Comparison of ENCODE assay signal across 13 cellular contexts in the genomic region with DNA sequence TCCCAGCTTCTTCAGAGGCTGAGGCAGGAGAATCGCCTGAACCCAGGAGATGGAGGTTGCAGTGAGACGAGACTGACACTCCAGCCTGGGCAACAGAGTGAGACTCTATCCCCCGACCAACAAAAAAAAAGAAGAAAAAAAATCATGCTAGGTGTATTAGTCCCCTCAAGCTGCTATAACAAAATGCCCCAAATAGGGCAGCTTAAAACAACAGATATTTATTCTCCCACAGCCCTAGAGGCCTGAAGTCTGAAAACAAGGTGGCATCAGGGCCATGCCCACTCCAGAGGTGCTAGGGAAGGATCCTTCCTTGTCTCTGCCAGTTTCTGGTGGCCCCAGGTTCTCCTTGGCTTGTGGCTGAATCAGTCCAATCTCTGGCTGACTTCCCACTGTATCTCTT. TPM values are rescaled to one million over a fixed set of nuclear protein-coding genes. Genes with fewer than 3 reads are reported as not detected.
DNase-seq lines count a peak whose midpoint lies in the region; ATAC-seq and TF ChIP-seq lines count a peak whose summit lies in the region.
"Had no signal": no experiment of that assay in that cellular context is flagged by ENCODE, and none has a peak within 500 bp of the region (broad histone marks: within the 10 kb centered on the region; RNA-seq: fewer than 3 reads in every experiment).

No MANE protein-coding gene starts in this region.

- H3K4me3 ChIP-seq in PC-3 (ENCODE audit: low read length) (no peak overlapping the region), epithelial cell of esophagus (ENCODE audit: low read length) (no peak overlapping the region), sigmoid colon (no peak overlapping the region)
- H3K4me3 ChIP-seq: BLaER1 treated with 17β-estradiol and CSF1 and Interleukin-3, amounts not matched to agents 10 nM and 100 nM had no signal

- CTCF ChIA-PET in PC-3 (lab: Charles Lee): no interaction called here

- DNase-seq in HFFc6 (peak; percentile 18), PC-3 (peak; percentile 22), epithelial cell of esophagus (ENCODE audit: low read depth) (peak; percentile 21), sigmoid colon (no peak), OCI-M2 (lab: John Stamatoyannopoulos, UW; ENCODE audit: unreplicated experiment) (no peak), substantia nigra (lab: John Stamatoyannopoulos, UW) (no peak), GM13976 (ENCODE audit: low spot score) (no peak)
- DNase-seq: ACHN; CD4-positive, CD25-positive, alpha-beta regulatory T cell; DMS53; GF-D8; H7 had no signal

- no peaks in the 10 kb centered on the region for H3F3A ChIP-seq in PC-3 (ENCODE audit: low read length, unreplicated experiment)

- H3K4me3 Mint-ChIP-seq in HFFc6: no peak overlapping the region

- no peak for TF ChIP-seq POLR2A in sigmoid colon (IDR thresholded peaks at IDR 0.05)

- no peak overlapping the region for H3K27ac Mint-ChIP-seq in HFFc6

- no peak for TF ChIP-seq CTCF in HFFc6 (IDR thresholded peaks at IDR 0.05)
- no peak for TF ChIP-seq CTCF in PC-3 (conservative IDR thresholded peaks at IDR 0.05; ENCODE audit: low read depth, low read length)
- no peak for TF ChIP-seq CTCF in epithelial cell of esophagus (IDR thresholded peaks at IDR 0.05; ENCODE audit: insufficient read depth, low read depth, low read length, missing control alignments)
- TF ChIP-seq CTCF in sigmoid colon (IDR thresholded peaks at IDR 0.05): no peak
- no peak for TF ChIP-seq CTCF in GM13976 (IDR thresholded peaks at IDR 0.05; ENCODE audit: borderline replicate concordance, control extremely low read depth, extremely low read depth, insufficient read depth, missing control alignments)

- WGBS in sigmoid colon, 2 donors: 96 to 97% methylated on average over 3 of the region's 3 CpGs

- H3K36me3 ChIP-seq in PC-3 (ENCODE audit: low read depth, low read length): no peaks in the 10 kb centered on the region
- peaks cover 14 to 37% (median 20%) of the 10 kb centered on the region in 4 donors for H3K36me3 ChIP-seq in sigmoid colon

- no peaks in the 10 kb centered on the region for H4K20me1 ChIP-seq in PC-3 (ENCODE audit: low read length)

- H3K4me2 ChIP-seq in PC-3 (ENCODE audit: low read length): no peak overlapping the region
- H3K4me2 ChIP-seq: BLaER1 treated with 17β-estradiol and CSF1 and Interleukin-3, amounts not matched to agents 10 nM and 100 nM had no signal

- no peak overlapping the region for H2AFZ ChIP-seq in PC-3 (ENCODE audit: low read length)

- no peaks in the 10 kb centered on the region for H3K9me3 ChIP-seq in PC-3 (ENCODE audit: low read length)
- H3K9me3 ChIP-seq in sigmoid colon: no peaks in the 10 kb centered on the region
- H3K9me3 ChIP-seq: BLaER1 treated with 17β-estradiol and CSF1 and Interleukin-3, amounts not matched to agents 10 nM and 100 nM had no signal

- H3K27me3 Mint-ChIP-seq in HFFc6 (ENCODE audit: insufficient read depth): peaks cover 5% of the 10 kb centered on the region
- H3K27me3 Mint-ChIP-seq: CD4-positive, CD25-positive, alpha-beta regulatory T cell had no signal

- peaks cover 26% of the 10 kb centered on the region for H3K4me1 Mint-ChIP-seq in HFFc6 (ENCODE audit: low read depth)

- H3K79me2 ChIP-seq in PC-3 (ENCODE audit: low read length): no peaks in the 10 kb centered on the region

- no TSS peak for BruUV-seq in PC-3 (replicated peaks; lab: Mats Ljungman, UMichigan)

- intact Hi-C loops in PC-3 (cut with micrococcal nuclease): no loop called here
- intact Hi-C loops in sigmoid colon (cut with DNase I): no loop called here

- in situ Hi-C loops in GM13976 (cut with MboI; ENCODE audit: low sequenced_read_pairs, unreplicated experiment): loop anchor here (5.0 to 10.0 kb wide), 2 partner anchors 267 to 410 kb away; no protein-coding TSS in a partner anchor

- H3K36me3 Mint-ChIP-seq in HFFc6 (ENCODE audit: low read depth): peaks cover 22% of the 10 kb centered on the region

- ATAC-seq in PC-3: no peak

- H3K9me2 ChIP-seq in PC-3 (replicated peaks; ENCODE audit: low read length): no peaks in the 10 kb centered on the region

- H3K27me3 ChIP-seq in PC-3 (ENCODE audit: low read length): no peaks in the 10 kb centered on the region
- no peaks in the 10 kb centered on the region for H3K27me3 ChIP-seq in sigmoid colon
- H3K27me3 ChIP-seq: BLaER1 treated with 17β-estradiol and CSF1 and Interleukin-3, amounts not matched to agents 10 nM and 100 nM had no signal

- no peak overlapping the region for H3K9ac ChIP-seq in PC-3 (ENCODE audit: low read length)
- H3K9ac ChIP-seq: BLaER1 treated with 17β-estradiol and CSF1 and Interleukin-3, amounts not matched to agents 10 nM and 100 nM had no signal

- no peaks in the 10 kb centered on the region for H3K4me1 ChIP-seq in PC-3 (ENCODE audit: insufficient read depth, low read length)
- H3K4me1 ChIP-seq in sigmoid colon: peaks cover 0 to 11% (median 10%) of the 10 kb centered on the region in 4 donors

- TF ChIP-seq EP300 in sigmoid colon (IDR thresholded peaks at IDR 0.05): no peak

- POLR2A ChIA-PET in PC-3 (lab: Charles Lee; ENCODE audit: unreplicated experiment): no interaction called here

- H3K27ac ChIP-seq in PC-3 (ENCODE audit: low read length) (no peak overlapping the region), sigmoid colon (peak overlapping the region; percentile 62 to 70 (median 66)), substantia nigra (ENCODE audit: low read depth, low read length, poor library complexity, severe bottlenecking) (no peak overlapping the region)
- H3K27ac ChIP-seq: BLaER1 treated with 17β-estradiol and CSF1 and Interleukin-3, amounts not matched to agents 10 nM and 100 nM had no signal

- no peaks in the 10 kb centered on the region; the same call in 1 of the 2 replicates for H3K9me3 Mint-ChIP-seq in HFFc6
- H3K9me3 Mint-ChIP-seq: CD4-positive, CD25-positive, alpha-beta regulatory T cell had no signal

RNA-seq across cellular contexts. Expression of a gene that starts 8.6 kb away (rescaled TPM):
- 100 to 1,000 TPM; 321 to 395 (median 334) TPM for total RNA-seq in HFFc6 (2021; fragmentation: NEBNext Ultra II Directional; extraction: Animal tissue kit (Norgen Biotek cat#: 25700))
- total RNA-seq in PC-3 (2014; rRNA removed) (0.11 and 1.4 TPM in 2 replicates), sigmoid colon (100 to 1,000 TPM in 1 of 4 donors, 10 to 100 TPM in 3; 41.8 to 184 (median 72.4) TPM)
- 10 to 100 TPM in 2 of 3 donors, 1 to 10 TPM in 1; 3.5 to 26.7 (median 10.8) TPM for polyA plus RNA-seq in sigmoid colon

RNA-seq across cellular contexts. Expression of a gene that starts 40.7 kb away (rescaled TPM):
- 100 to 1,000 TPM in 4 of 6 experiments, 10 to 100 TPM in 2; 72.7 to 113 (median 106) TPM for total RNA-seq in HFFc6 (2021; fragmentation: NEBNext Ultra II Directional; extraction: Animal tissue kit (Norgen Biotek cat#: 25700))
- total RNA-seq in PC-3 (2014; rRNA removed) (61.5 and 83.9 TPM in 2 replicates), sigmoid colon (100 to 1,000 TPM; 432 to 576 (median 557) TPM)
- 100 to 1,000 TPM; 304 to 682 (median 589) TPM for polyA plus RNA-seq in sigmoid colon

Comparison
In these comparisons a context has a peak if more than half of its experiments do, and no peak if none do; other contexts are left out.
1. DNase-seq: peak in HFFc6 (single experiment), PC-3 (single experiment) and epithelial cell of esophagus (single experiment); none in sigmoid colon (single experiment), OCI-M2 (single experiment), substantia nigra (0 of 49) and GM13976 (single experiment).
2. H3K27ac ChIP-seq: peak in sigmoid colon (4 of 4); none in PC-3 (single experiment) and substantia nigra (single experiment).
3. RNA of a gene that starts 8.6 kb away (total RNA-seq): 321 to 395 TPM in HFFc6 and 41.8 to 184 TPM in sigmoid colon; 0.11 to 1.4 TPM in PC-3; every median in the first group is over 10 times any median in the second.